8 cellular contexts compared by ENCODE assay signal in genomic region chr14:61553730-61554641, GRCh38.
A peak's percentile ranks its signal among the peaks of the same experiment; 100 is the strongest.
DNase-seq lines count a peak whose midpoint lies in the region; ATAC-seq and TF ChIP-seq lines count a peak whose summit lies in the region.

No MANE protein-coding gene starts in this region.

- H2AFZ ChIP-seq in mammary epithelial cell (ENCODE audit: low read depth, low read length): peak overlapping the region; percentile 45

- peak overlapping the region; percentile 55 to 59 for H3K4me3 Mint-ChIP-seq in CD14-positive monocyte
- peak overlapping the region in 2 of 10 donors; percentile 1 to 29 for H3K4me3 Mint-ChIP-seq in naive thymus-derived CD8-positive, alpha-beta T cell

- intact Hi-C loops in CD14-positive monocyte (cut with micrococcal nuclease): loop anchor here in 1 of 2 donors (2.0 to 5.0 kb wide), 4 partner anchors 15 to 77 kb away; no protein-coding TSS in a partner anchor
- intact Hi-C loops in mammary epithelial cell (cut with micrococcal nuclease): no loop called here

- H3K9me3 Mint-ChIP-seq in CD14-positive monocyte: peaks cover 0 to 2% (median 0%) of the 10 kb centered on the region in 7 donors
- H3K9me3 Mint-ChIP-seq in naive thymus-derived CD8-positive, alpha-beta T cell: no peaks in the 10 kb centered on the region

- peak overlapping the region; percentile 26 for H3K4me2 ChIP-seq in mammary epithelial cell (ENCODE audit: insufficient read depth, low read depth, low read length)

- BruUV-seq in mammary epithelial cell (replicated peaks; lab: Mats Ljungman, UMichigan): no TSS peak

- peaks cover 26 to 29% of the 10 kb centered on the region in 2 donors for H3K36me3 Mint-ChIP-seq in CD14-positive monocyte
- peaks cover 16 to 35% (median 28%) of the 10 kb centered on the region in 3 donors for H3K36me3 Mint-ChIP-seq in naive thymus-derived CD8-positive, alpha-beta T cell

- peak overlapping the region; percentile 98 to 100 (median 98) for H3K27ac Mint-ChIP-seq in CD14-positive monocyte
- peak overlapping the region; percentile 7 to 92 (median 80) for H3K27ac Mint-ChIP-seq in naive thymus-derived CD8-positive, alpha-beta T cell

- H3K4me3 ChIP-seq in MG63 (no peak overlapping the region), mammary epithelial cell (replicated peaks in 1 of 3; ENCODE audit: insufficient read depth in 1 of 3, low read depth in 2 of 3, low read length in 3 of 3) (no peak overlapping the region)

- TF ChIP-seq CTCF in CD14-positive monocyte (IDR thresholded peaks at IDR 0.05) (no peak), mammary epithelial cell (conservative IDR thresholded peaks at IDR 0.05 in 1 of 2, IDR thresholded peaks at IDR 0.05 in 1 of 2; ENCODE audit: extremely low read depth in 1 of 2, insufficient read depth in 1 of 2, low read depth in 1 of 2, low read length in 2 of 2) (no peak)

- H3K79me2 ChIP-seq in mammary epithelial cell (ENCODE audit: insufficient read depth, low read length): no peaks in the 10 kb centered on the region

- peaks cover 50% of the 10 kb centered on the region for H3K4me1 Mint-ChIP-seq in CD14-positive monocyte
- H3K4me1 Mint-ChIP-seq in naive thymus-derived CD8-positive, alpha-beta T cell: peaks cover 22 to 66% (median 51%) of the 10 kb centered on the region in 4 donors

- H3K27me3 Mint-ChIP-seq in CD14-positive monocyte (ENCODE audit: low read depth in 3 of 3): no peaks in the 10 kb centered on the region
- no peaks in the 10 kb centered on the region for H3K27me3 Mint-ChIP-seq in naive thymus-derived CD8-positive, alpha-beta T cell

- peak overlapping the region; percentile 8 for H3K9ac ChIP-seq in mammary epithelial cell (ENCODE audit: insufficient read depth, low read length)

- POLR2A ChIA-PET in naive thymus-derived CD8-positive, alpha-beta T cell (lab: Charles Lee): interaction anchor here (0.6 kb wide), 1 partner anchor 165 kb away, joined by 4 read pairs; no protein-coding TSS in a partner anchor

- WGBS in mammary epithelial cell (ENCODE audit: low coverage, missing lambda C conversion rate): 38% methylated on average over 11 of the region's 11 CpGs

- H3K27ac ChIP-seq in mammary epithelial cell (ENCODE audit: insufficient read depth, low read depth, low read length): peak overlapping the region; percentile 66

- CTCF ChIA-PET in mammary epithelial cell (lab: Charles Lee; ENCODE audit: low non-redundant PET): no interaction called here

- in situ Hi-C loops in mammary epithelial cell (cut with MboI; ENCODE audit: low sequenced_read_pairs in 2 of 2): no loop called here

- H3K4me1 ChIP-seq in mammary epithelial cell (ENCODE audit: insufficient read depth, low read length): peaks cover 50% of the 10 kb centered on the region

- H3K9me3 ChIP-seq in MG63: no peaks in the 10 kb centered on the region
- H3K9me3 ChIP-seq in mammary epithelial cell (replicated peaks; ENCODE audit: insufficient read depth, low read length): no peaks in the 10 kb centered on the region

- no peaks in the 10 kb centered on the region for H4K20me1 ChIP-seq in mammary epithelial cell (ENCODE audit: insufficient read depth, low read length)

- H3K36me3 ChIP-seq in MG63 (no peaks in the 10 kb centered on the region), mammary epithelial cell (ENCODE audit: insufficient read depth, low read length) (no peaks in the 10 kb centered on the region)

- DNase-seq in CD14-positive monocyte (ENCODE audit: low spot score) (peak; percentile 80), MG63 (peak; percentile 47), mammary epithelial cell (peak; percentile 97), NCI-H1436 (lab: John Stamatoyannopoulos, UW) (no peak)
- no peak for DNase-seq in naive thymus-derived CD8-positive, alpha-beta T cell
- DNase-seq in activated effector memory CD4-positive, alpha-beta T cell treated with Interleukin-2 at 50 U/mL for 16 hours: no peak

- no peak for ATAC-seq in naive thymus-derived CD8-positive, alpha-beta T cell
- no peak for ATAC-seq in GM21723 (IDR thresholded peaks at IDR 0.05; ENCODE audit: unreplicated experiment)
- no peak for ATAC-seq in HG02970 (IDR thresholded peaks at IDR 0.05; ENCODE audit: low FRiP score, unreplicated experiment)

- H3K27me3 ChIP-seq in MG63 (no peaks in the 10 kb centered on the region), mammary epithelial cell (ENCODE audit: insufficient read depth, low read length) (no peaks in the 10 kb centered on the region)

- dilution Hi-C loops in mammary epithelial cell (cut with HindIII; ENCODE audit: low sequenced_read_pairs): no loop called here

Comparison
In these comparisons a context has a peak if more than half of its experiments do, and no peak if none do; other contexts are left out.
1. DNase-seq: peak in CD14-positive monocyte (single experiment), MG63 (single experiment) and mammary epithelial cell (single experiment); none in naive thymus-derived CD8-positive, alpha-beta T cell (0 of 10), NCI-H1436 (single experiment) and activated effector memory CD4-positive, alpha-beta T cell treated with Interleukin-2 at 50 U/mL for 16 hours (single experiment).